1 cellular context compared by ENCODE assay signal in the genomic region with DNA sequence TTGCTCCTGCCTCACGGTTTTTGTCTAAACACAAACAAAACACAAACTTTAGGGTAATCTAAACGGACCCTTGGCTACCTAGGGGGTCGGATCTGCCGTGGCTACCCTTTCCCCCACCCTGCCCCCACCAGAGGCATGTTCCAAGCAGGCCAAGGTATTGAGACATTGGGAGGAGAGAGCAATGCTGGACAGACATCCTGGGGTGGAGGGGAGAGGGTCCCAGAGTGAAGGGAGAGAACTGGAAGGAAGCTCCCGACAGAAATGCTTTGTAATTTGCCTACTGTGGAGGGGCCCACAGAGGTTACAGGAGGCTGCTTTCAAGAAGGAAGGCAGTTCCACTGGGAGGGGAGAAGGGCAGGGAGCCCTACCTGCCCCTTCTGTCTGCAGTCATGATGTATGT.
TF ChIP-seq lines count a peak whose summit lies in the region.

No MANE protein-coding gene starts in this region.

TF ChIP-seq in HepG2, 621 proteins besides CTCF, POLR2A, EP300 and RAD21:
- TF ChIP-seq, protein P1, sequence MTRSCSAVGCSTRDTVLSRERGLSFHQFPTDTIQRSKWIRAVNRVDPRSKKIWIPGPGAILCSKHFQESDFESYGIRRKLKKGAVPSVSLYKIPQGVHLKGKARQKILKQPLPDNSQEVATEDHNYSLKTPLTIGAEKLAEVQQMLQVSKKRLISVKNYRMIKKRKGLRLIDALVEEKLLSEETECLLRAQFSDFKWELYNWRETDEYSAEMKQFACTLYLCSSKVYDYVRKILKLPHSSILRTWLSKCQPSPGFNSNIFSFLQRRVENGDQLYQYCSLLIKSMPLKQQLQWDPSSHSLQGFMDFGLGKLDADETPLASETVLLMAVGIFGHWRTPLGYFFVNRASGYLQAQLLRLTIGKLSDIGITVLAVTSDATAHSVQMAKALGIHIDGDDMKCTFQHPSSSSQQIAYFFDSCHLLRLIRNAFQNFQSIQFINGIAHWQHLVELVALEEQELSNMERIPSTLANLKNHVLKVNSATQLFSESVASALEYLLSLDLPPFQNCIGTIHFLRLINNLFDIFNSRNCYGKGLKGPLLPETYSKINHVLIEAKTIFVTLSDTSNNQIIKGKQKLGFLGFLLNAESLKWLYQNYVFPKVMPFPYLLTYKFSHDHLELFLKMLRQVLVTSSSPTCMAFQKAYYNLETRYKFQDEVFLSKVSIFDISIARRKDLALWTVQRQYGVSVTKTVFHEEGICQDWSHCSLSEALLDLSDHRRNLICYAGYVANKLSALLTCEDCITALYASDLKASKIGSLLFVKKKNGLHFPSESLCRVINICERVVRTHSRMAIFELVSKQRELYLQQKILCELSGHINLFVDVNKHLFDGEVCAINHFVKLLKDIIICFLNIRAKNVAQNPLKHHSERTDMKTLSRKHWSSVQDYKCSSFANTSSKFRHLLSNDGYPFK (CRISPR knock-in tag; IDR thresholded peaks at IDR 0.05; ENCODE audit: borderline replicate concordance), result 0 out of 2 replicates have a peak, but pooled peaks have one; percentile 4
- TF ChIP-seq MAFF (IDR thresholded peaks at IDR 0.05; ENCODE audit: low read depth, low read length), result no peak
TF ChIP-seq in HepG2: peak in this region for 1.
